ENCODE assay signal across 21 cellular contexts in genomic region chr2:71361631-71362030, GRCh38. TPM values are rescaled to one million over a fixed set of nuclear protein-coding genes. Genes with fewer than 3 reads are reported as not detected.
DNase-seq lines count a peak whose midpoint lies in the region; FAIRE-seq and TF ChIP-seq lines count a peak whose summit lies in the region.
"Had no signal": no experiment of that assay in that cellular context is flagged by ENCODE, and none has a peak within 500 bp of the region (broad histone marks: within the 10 kb centered on the region; RNA-seq: fewer than 3 reads in every experiment).

No MANE protein-coding gene starts in this region.

- peaks cover 85% of the 10 kb centered on the region for H3K36me3 Mint-ChIP-seq in activated T-cell treated with anti-CD3 and anti-CD28 coated beads, Interleukin-2, amount 50 U/mL, for 24 hours (ENCODE audit: low read depth)

- TF ChIP-seq CTCF in OCI-LY3 (IDR thresholded peaks at IDR 0.05; ENCODE audit: low read depth, low read length), result no peak

- H3K27ac ChIP-seq in OCI-LY3 (ENCODE audit: low read length), result no peak overlapping the region
- peak overlapping the region; percentile 28 for H3K27ac ChIP-seq in skeletal muscle tissue (ENCODE audit: low read depth, low read length)
- H3K27ac ChIP-seq: GM23248, Peyer's patch, SK-N-MC had no signal

- H2AFZ ChIP-seq in OCI-LY3 (ENCODE audit: low read depth, low read length), result no peak overlapping the region
- H2AFZ ChIP-seq: GM23248 had no signal

- peaks cover 50% of the 10 kb centered on the region for H3K4me1 Mint-ChIP-seq in activated T-cell treated with anti-CD3 and anti-CD28 coated beads, Interleukin-2, amount 50 U/mL, for 24 hours (ENCODE audit: low read depth)

- no peak overlapping the region for H3K4me3 Mint-ChIP-seq in activated T-cell treated with anti-CD3 and anti-CD28 coated beads, Interleukin-2, amount 50 U/mL, for 24 hours
- H3K4me3 Mint-ChIP-seq: B cell had no signal

- peaks cover 56% of the 10 kb centered on the region for H4K20me1 ChIP-seq in OCI-LY3 (ENCODE audit: insufficient read depth, low read length)

- H3K27me3 ChIP-seq in OCI-LY3 (ENCODE audit: low read depth, low read length), result no peaks in the 10 kb centered on the region
- H3K27me3 ChIP-seq in skeletal muscle tissue (ENCODE audit: control insufficient read depth in 3 of 3, insufficient read depth in 3 of 3, low read length in 3 of 3), result no peaks in the 10 kb centered on the region
- H3K27me3 ChIP-seq: Peyer's patch had no signal

- no peak for DNase-seq in activated T-cell treated with anti-CD3 and anti-CD28 coated beads, Interleukin-2, amount 50 U/mL, for 24 hours
- no peak for DNase-seq in activated T-cell treated with anti-CD3 and anti-CD28 coated beads, Interleukin-2, amount 50 U/mL, for 1 hour
- DNase-seq in GM18507 (ENCODE audit: extremely low spot score, insufficient read length, low read depth) (no peak), SHP77 treated with DMSO at 0.1 percent for 48 hours (lab: John Stamatoyannopoulos, UW) (no peak), nucleus accumbens (lab: John Stamatoyannopoulos, UW) (no peak)
- DNase-seq: Caco-2, GM23248, HCEC 1CT, Kasumi-1, MM.1S, NCI-H1105, NCI-H2081, NCI-H2171 treated with DMSO at 0.1 percent for 48 hours, NCI-H446, NCI-H69, Peyer's patch had no signal

- peaks cover 63% of the 10 kb centered on the region for H3K36me3 ChIP-seq in OCI-LY3 (replicated peaks; ENCODE audit: low read depth, low read length)
- H3K36me3 ChIP-seq in skeletal muscle tissue (ENCODE audit: control insufficient read depth in 3 of 3, insufficient read depth in 3 of 3, low read length in 3 of 3), result peaks cover 14 to 46% (median 45%) of the 10 kb centered on the region in 3 donors

- peaks cover 52% of the 10 kb centered on the region for H3K79me2 ChIP-seq in OCI-LY3 (ENCODE audit: low read length)

- H3K9me3 ChIP-seq in OCI-LY3 (ENCODE audit: insufficient read depth, low read length) (no peaks in the 10 kb centered on the region), skeletal muscle tissue (ENCODE audit: control insufficient read depth in 3 of 3, low read length in 3 of 3) (no peaks in the 10 kb centered on the region)
- H3K9me3 ChIP-seq: Caco-2, Peyer's patch had no signal

- FAIRE-seq in GM18507 (lab: Jason Lieb, UNC), result peak; percentile 54
- FAIRE-seq: G401.6 had no signal

- H3K4me2 ChIP-seq in OCI-LY3 (ENCODE audit: low read length), result peak overlapping the region; percentile 3; the same call in 1 of the 2 replicates

- H3K27ac Mint-ChIP-seq in activated T-cell treated with anti-CD3 and anti-CD28 coated beads, Interleukin-2, amount 50 U/mL, for 24 hours, result peak overlapping the region; percentile 51
- H3K27ac Mint-ChIP-seq: B cell had no signal

- H3K9ac ChIP-seq in OCI-LY3 (ENCODE audit: low read length) (no peak overlapping the region), skeletal muscle tissue (ENCODE audit: low read depth in 1 of 3, low read length in 3 of 3) (peak overlapping the region in 1 of 3 donors; percentile 26)
- H3K9ac ChIP-seq: GM23248 had no signal

- H3K4me3 ChIP-seq in OCI-LY3 (ENCODE audit: low read length) (no peak overlapping the region), skeletal muscle tissue (ENCODE audit: low read length in 3 of 3) (no peak overlapping the region)
- H3K4me3 ChIP-seq: GM23248, Peyer's patch, SK-N-MC had no signal

- H3K4me1 ChIP-seq in OCI-LY3 (ENCODE audit: low read length) (peaks cover 10% of the 10 kb centered on the region), skeletal muscle tissue (ENCODE audit: control insufficient read depth in 3 of 3, insufficient read depth in 3 of 3, low read length in 3 of 3) (peaks cover 2 to 14% (median 12%) of the 10 kb centered on the region in 3 donors)
- H3K4me1 ChIP-seq: Peyer's patch had no signal

- no peaks in the 10 kb centered on the region for H3K9me3 Mint-ChIP-seq in activated T-cell treated with anti-CD3 and anti-CD28 coated beads, Interleukin-2, amount 50 U/mL, for 24 hours

- no peaks in the 10 kb centered on the region for H3K27me3 Mint-ChIP-seq in activated T-cell treated with anti-CD3 and anti-CD28 coated beads, Interleukin-2, amount 50 U/mL, for 24 hours
- H3K27me3 Mint-ChIP-seq: B cell had no signal

RNA-seq across cellular contexts. Expression of gene ZNF638, which starts 30.0 kb away (rescaled TPM):
- 187 TPM for total RNA-seq in skeletal muscle tissue
